Comparison of ENCODE assay signal across 9 cellular contexts in the genomic region with DNA sequence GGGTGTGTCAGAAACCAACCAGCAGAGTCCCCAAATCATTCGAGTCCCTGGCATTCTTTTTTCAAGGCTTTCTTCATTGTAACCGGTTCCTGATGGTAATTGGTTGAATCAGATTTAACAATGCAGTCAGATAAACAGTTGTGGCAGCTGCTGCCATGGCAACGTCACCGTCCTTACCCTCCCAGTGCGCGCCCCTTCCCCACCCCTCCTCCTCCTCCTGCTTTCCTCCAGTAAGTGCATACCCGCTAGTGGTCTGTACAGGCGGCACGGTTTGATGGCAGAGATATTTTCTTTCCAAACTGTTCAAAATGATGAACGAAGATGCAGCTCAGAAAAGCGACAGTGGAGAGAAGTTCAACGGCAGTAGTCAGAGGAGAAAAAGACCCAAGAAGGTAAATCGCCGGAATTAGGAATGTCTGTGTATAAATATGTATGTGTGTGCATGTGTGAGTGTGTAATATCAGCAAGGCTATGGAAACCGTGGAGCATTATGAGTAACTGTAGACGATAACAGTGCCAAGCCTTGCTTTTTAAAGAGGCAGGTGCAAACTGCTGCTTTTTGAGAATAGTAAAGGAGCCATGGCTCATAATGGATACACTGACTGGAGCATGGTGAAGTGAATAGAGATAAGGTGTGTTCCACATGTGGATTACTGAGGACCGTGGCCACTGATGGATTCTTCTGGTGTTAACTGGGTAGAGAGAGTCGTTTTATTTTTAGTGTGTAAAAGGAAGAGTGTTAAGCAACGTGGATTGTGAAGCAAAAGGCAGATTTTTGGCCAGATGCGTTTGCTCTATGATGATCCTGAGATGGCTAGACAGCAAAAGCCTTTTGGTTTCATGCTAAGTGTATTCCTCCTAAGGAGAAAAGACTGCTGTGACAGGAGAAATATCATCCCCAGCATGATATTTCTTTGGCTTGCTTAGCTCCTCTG. TPM values are rescaled to one million over a fixed set of nuclear protein-coding genes. Genes with fewer than 3 reads are reported as not detected.
A peak's percentile ranks its signal among the peaks of the same experiment; 100 is the strongest.
DNase-seq lines count a peak whose midpoint lies in the region; ATAC-seq, FAIRE-seq and TF ChIP-seq lines count a peak whose summit lies in the region.
"Had no signal": no experiment of that assay in that cellular context is flagged by ENCODE, and none has a peak within 500 bp of the region (broad histone marks: within the 10 kb centered on the region; RNA-seq: fewer than 3 reads in every experiment).

Gene ANK2, plus strand, starts transcription at position 233 of the 935 bp plus-strand sequence. Its CDS starts 76 bp downstream, at position 309.

- H2AFZ ChIP-seq in astrocyte (ENCODE audit: low read depth, low read length) = peak within 1 kb of the TSS; percentile 48

- CTCF ChIA-PET in activated CD4-positive, alpha-beta memory T cell treated with anti-CD3 and anti-CD28 coated beads, Interleukin-2, amount 10 ng/mL, durations not matched to agents 7 days and 5 days (lab: Charles Lee) = no interaction called here

- H3K27ac ChIP-seq in astrocyte (ENCODE audit: low read depth, low read length) = no peak within 1 kb of the TSS
- peak within 1 kb of the TSS; percentile 74 for H3K27ac ChIP-seq in substantia nigra (ENCODE audit: low read depth, low read length, poor library complexity, severe bottlenecking)

- H3K4me1 Mint-ChIP-seq in astrocyte (ENCODE audit: low read depth, unreplicated experiment) = peaks cover 11% of the 10 kb centered on the region
- H3K4me1 Mint-ChIP-seq in activated CD4-positive, alpha-beta memory T cell treated with anti-CD3 and anti-CD28 coated beads, Interleukin-2, amount 10 ng/mL, durations not matched to agents 7 days and 5 days = peaks cover 3% of the 10 kb centered on the region

- peak within 1 kb of the TSS; percentile 38 for H3K4me3 ChIP-seq in astrocyte (ENCODE audit: insufficient read depth, low read depth, low read length)

- H4K20me1 ChIP-seq in astrocyte (ENCODE audit: insufficient read depth, low read length) = no peaks in the 10 kb centered on the region

- H3K9ac ChIP-seq in astrocyte (ENCODE audit: low read length) = no peak within 1 kb of the TSS

- FAIRE-seq in astrocyte (lab: Jason Lieb, UNC) (no peak), urothelium cell line (lab: Jason Lieb, UNC) (no peak)

- H3K4me1 ChIP-seq in astrocyte (ENCODE audit: insufficient read depth, low read length) = peaks cover 8% of the 10 kb centered on the region

- no peaks in the 10 kb centered on the region for H3K27me3 ChIP-seq in astrocyte (ENCODE audit: insufficient read depth, low read length)

- H3K27me3 Mint-ChIP-seq in astrocyte (ENCODE audit: low read depth, unreplicated experiment) = no peaks in the 10 kb centered on the region
- peaks cover 2% of the 10 kb centered on the region for H3K27me3 Mint-ChIP-seq in activated CD4-positive, alpha-beta memory T cell treated with anti-CD3 and anti-CD28 coated beads, Interleukin-2, amount 10 ng/mL, durations not matched to agents 7 days and 5 days

- ATAC-seq in HG02973 (IDR thresholded peaks at IDR 0.05; ENCODE audit: unreplicated experiment) = no peak
- ATAC-seq: effector memory CD8-positive, alpha-beta T cell had no signal

- H3K4me2 ChIP-seq in astrocyte (ENCODE audit: low read length) = peak within 1 kb of the TSS; percentile 87

- no peak within 1 kb of the TSS for H3K27ac Mint-ChIP-seq in astrocyte (ENCODE audit: unreplicated experiment)
- no peak within 1 kb of the TSS for H3K27ac Mint-ChIP-seq in activated CD4-positive, alpha-beta memory T cell treated with anti-CD3 and anti-CD28 coated beads, Interleukin-2, amount 10 ng/mL, durations not matched to agents 7 days and 5 days
- H3K27ac Mint-ChIP-seq: effector memory CD8-positive, alpha-beta T cell had no signal

- DNase-seq in NCI-H146 (lab: John Stamatoyannopoulos, UW) = peak; percentile 84
- peak; percentile 47 for DNase-seq in astrocyte (ENCODE audit: low read depth)
- DNase-seq in iPS-NIHi7 (ENCODE audit: extremely low spot score) = peak; percentile 73
- peak in 43 of 49 donors; percentile 1 to 73 (median 34) for DNase-seq in substantia nigra (lab: John Stamatoyannopoulos, UW)
- DNase-seq in urothelium cell line (ENCODE audit: low spot score) = no peak
- DNase-seq in NOMO-1 treated with dmso at 0.1 percent for 144 hours (lab: John Stamatoyannopoulos, UW; ENCODE audit: unreplicated experiment) = no peak
- no peak for DNase-seq in activated CD4-positive, alpha-beta memory T cell treated with anti-CD3 and anti-CD28 coated beads, Interleukin-2, amount 10 ng/mL, durations not matched to agents 7 days and 5 days
- DNase-seq: effector memory CD8-positive, alpha-beta T cell had no signal

- H3K9me3 Mint-ChIP-seq in astrocyte (ENCODE audit: unreplicated experiment) = no peaks in the 10 kb centered on the region
- no peaks in the 10 kb centered on the region for H3K9me3 Mint-ChIP-seq in activated CD4-positive, alpha-beta memory T cell treated with anti-CD3 and anti-CD28 coated beads, Interleukin-2, amount 10 ng/mL, durations not matched to agents 7 days and 5 days

- H3K79me2 ChIP-seq in astrocyte (ENCODE audit: insufficient read depth, low read length) = no peaks in the 10 kb centered on the region

- H3K4me3 Mint-ChIP-seq in astrocyte (ENCODE audit: unreplicated experiment) = no peak within 1 kb of the TSS
- no peak within 1 kb of the TSS for H3K4me3 Mint-ChIP-seq in activated CD4-positive, alpha-beta memory T cell treated with anti-CD3 and anti-CD28 coated beads, Interleukin-2, amount 10 ng/mL, durations not matched to agents 7 days and 5 days
- H3K4me3 Mint-ChIP-seq: effector memory CD8-positive, alpha-beta T cell had no signal

- no peaks in the 10 kb centered on the region for H3K9me3 ChIP-seq in astrocyte (ENCODE audit: insufficient read depth, low read depth, low read length)

- POLR2A ChIA-PET in activated CD4-positive, alpha-beta memory T cell treated with anti-CD3 and anti-CD28 coated beads, Interleukin-2, amount 10 ng/mL, durations not matched to agents 7 days and 5 days (lab: Charles Lee) = no interaction called here

- peaks cover 4% of the 10 kb centered on the region for H3K36me3 Mint-ChIP-seq in astrocyte (ENCODE audit: low read depth, unreplicated experiment)
- no peaks in the 10 kb centered on the region for H3K36me3 Mint-ChIP-seq in activated CD4-positive, alpha-beta memory T cell treated with anti-CD3 and anti-CD28 coated beads, Interleukin-2, amount 10 ng/mL, durations not matched to agents 7 days and 5 days (ENCODE audit: low read depth)

- TF ChIP-seq CTCF in astrocyte (IDR thresholded peaks at IDR 0.05; ENCODE audit: insufficient read depth, low read depth, low read length) = no peak

- no peaks in the 10 kb centered on the region for H3K36me3 ChIP-seq in astrocyte (ENCODE audit: insufficient read depth, low read length)

RNA-seq across cellular contexts. Expression of gene ANK2, which starts in this region (rescaled TPM):
- 77.1 and 77.8 TPM in 2 replicates for total RNA-seq in astrocyte
- 1 to 10 TPM; 1.5 to 1.9 TPM for total RNA-seq in activated CD4-positive, alpha-beta memory T cell treated with anti-CD3 and anti-CD28 coated beads, Interleukin-2, amount 10 ng/mL, durations not matched to agents 7 days and 5 days

Comparison
In these comparisons a context has a peak if more than half of its experiments do, and no peak if none do; other contexts are left out.
1. RNA of gene ANK2 (total RNA-seq): 77.1 to 77.8 TPM in astrocyte; 1.5 to 1.9 TPM in activated CD4-positive, alpha-beta memory T cell treated with anti-CD3 and anti-CD28 coated beads, Interleukin-2, amount 10 ng/mL, durations not matched to agents 7 days and 5 days; every median in the first group is over 10 times any median in the second.
2. DNase-seq: peak in NCI-H146 (single experiment), astrocyte (single experiment), iPS-NIHi7 (single experiment) and substantia nigra (43 of 49); none in urothelium cell line (single experiment), NOMO-1 treated with dmso at 0.1 percent for 144 hours (single experiment) and activated CD4-positive, alpha-beta memory T cell treated with anti-CD3 and anti-CD28 coated beads, Interleukin-2, amount 10 ng/mL, durations not matched to agents 7 days and 5 days (single experiment).